ENCODE assay signal across 24 cellular contexts in genomic region chrX:148416142-148416541, GRCh38.
A peak's percentile ranks its signal among the peaks of the same experiment; 100 is the strongest.
DNase-seq lines count a peak whose midpoint lies in the region; ATAC-seq lines count a peak whose summit lies in the region.
"Had no signal": no experiment of that assay in that cellular context is flagged by ENCODE, and none has a peak within 500 bp of the region (broad histone marks: within the 10 kb centered on the region; RNA-seq: fewer than 3 reads in every experiment).

No MANE protein-coding gene starts in this region.

- DNase-seq in CD1c-positive myeloid dendritic cell (ENCODE audit: extremely low spot score), result peak; percentile 66
- peak; percentile 83 for DNase-seq in NOMO-1 treated with DMSO at 0.1 percent for 48 hours (lab: John Stamatoyannopoulos, UW; ENCODE audit: unreplicated experiment)
- DNase-seq in medulla oblongata (ENCODE audit: extremely low spot score), result peak; percentile 14
- DNase-seq in cerebellar nuclear complex (lab: John Stamatoyannopoulos, UW), result no peak
- DNase-seq in T-cell, result no peak
- no peak for DNase-seq in NK-92 treated with Interleukin-12 subunit alpha and Interleukin-12 subunit beta, amount 100 ng/mL, for 24 hours (lab: John Stamatoyannopoulos, UW)
- DNase-seq in HuH-7 (ENCODE audit: low spot score), result no peak
- DNase-seq: activated CD4-positive, alpha-beta T cell treated with anti-CD3 and anti-CD28 coated beads, Interleukin-2, amount 10 ng/mL, durations not matched to agents 24 days and 14 days; activated CD8-positive, alpha-beta memory T cell treated with anti-CD3 and anti-CD28 coated beads, Interleukin-2, amount 10 ng/mL, durations not matched to agents 7 days and 5 days; C1 segment of cervical spinal cord; heart left ventricle; mesendoderm; naive thymus-derived CD8-positive, alpha-beta T cell; NCI-H1048; NCI-H187 treated with DMSO at 0.1 percent for 48 hours; NCI-H2227 treated with DMSO at 0.1 percent for 48 hours; spleen; stimulated activated CD4-positive, alpha-beta T cell treated with anti-CD3 and anti-CD28 coated beads, Interleukin-4, amount 100 ng/mL, for 1 hour had no signal

- H3K36me3 Mint-ChIP-seq in T-cell, result no peaks in the 10 kb centered on the region
- H3K36me3 Mint-ChIP-seq: activated CD8-positive, alpha-beta memory T cell treated with anti-CD3 and anti-CD28 coated beads, Interleukin-2, amount 10 ng/mL, durations not matched to agents 7 days and 5 days; naive thymus-derived CD8-positive, alpha-beta T cell had no signal

- CTCF ChIA-PET in T-cell (lab: Charles Lee), result no interaction called here

- no peak overlapping the region for H3K4me3 Mint-ChIP-seq in T-cell
- H3K4me3 Mint-ChIP-seq: activated CD4-positive, alpha-beta T cell treated with anti-CD3 and anti-CD28 coated beads, Interleukin-2, amount 10 ng/mL, durations not matched to agents 24 days and 14 days; activated CD8-positive, alpha-beta memory T cell treated with anti-CD3 and anti-CD28 coated beads, Interleukin-2, amount 10 ng/mL, durations not matched to agents 7 days and 5 days; activated naive CD4-positive, alpha-beta T cell treated with anti-CD3 and anti-CD28 coated beads, Interleukin-2, amount 50 U/mL, for 24 hours; naive thymus-derived CD8-positive, alpha-beta T cell; stimulated activated naive CD8-positive, alpha-beta T cell treated with anti-CD3 and anti-CD28 coated beads, Interleukin-15, Interleukin-2, amounts not matched to agents 100 ng/mL and 50 ng/mL, for 24 hours; T-helper 1 cell treated with Interleukin-12 subunit alpha and Interleukin-12 subunit beta and Interleukin-4 antibody, amounts not matched to agents 30 μg/mL and 1 μg/mL, for 36 hours had no signal

- H3K9me3 Mint-ChIP-seq in T-cell, result no peaks in the 10 kb centered on the region
- H3K9me3 Mint-ChIP-seq: activated naive CD4-positive, alpha-beta T cell treated with anti-CD3 and anti-CD28 coated beads, Interleukin-2, amount 50 U/mL, for 24 hours; naive thymus-derived CD8-positive, alpha-beta T cell had no signal

- peaks cover 0 to 19% of the 10 kb centered on the region in 2 donors for H3K27me3 Mint-ChIP-seq in T-cell
- H3K27me3 Mint-ChIP-seq: activated CD4-positive, alpha-beta T cell treated with anti-CD3 and anti-CD28 coated beads, Interleukin-2, amount 10 ng/mL, durations not matched to agents 24 days and 14 days; activated naive CD4-positive, alpha-beta T cell treated with anti-CD3 and anti-CD28 coated beads, Interleukin-2, amount 50 U/mL, for 24 hours; naive thymus-derived CD8-positive, alpha-beta T cell; stimulated activated naive CD8-positive, alpha-beta T cell treated with anti-CD3 and anti-CD28 coated beads, Interleukin-15, Interleukin-2, amounts not matched to agents 100 ng/mL and 50 ng/mL, for 24 hours had no signal

- no peak overlapping the region for H3K27ac Mint-ChIP-seq in T-cell
- H3K27ac Mint-ChIP-seq: activated CD4-positive, alpha-beta T cell treated with anti-CD3 and anti-CD28 coated beads, Interleukin-2, amount 10 ng/mL, durations not matched to agents 24 days and 14 days; activated CD8-positive, alpha-beta memory T cell treated with anti-CD3 and anti-CD28 coated beads, Interleukin-2, amount 10 ng/mL, durations not matched to agents 7 days and 5 days; activated naive CD4-positive, alpha-beta T cell treated with anti-CD3 and anti-CD28 coated beads, Interleukin-2, amount 50 U/mL, for 24 hours; naive thymus-derived CD8-positive, alpha-beta T cell; stimulated activated naive CD8-positive, alpha-beta T cell treated with anti-CD3 and anti-CD28 coated beads, Interleukin-15, Interleukin-2, amounts not matched to agents 100 ng/mL and 50 ng/mL, for 24 hours; T-helper 1 cell treated with Interleukin-12 subunit alpha and Interleukin-12 subunit beta and Interleukin-4 antibody, amounts not matched to agents 30 μg/mL and 1 μg/mL, for 36 hours had no signal

- no peaks in the 10 kb centered on the region for H3K4me1 Mint-ChIP-seq in T-cell
- H3K4me1 Mint-ChIP-seq: activated CD8-positive, alpha-beta memory T cell treated with anti-CD3 and anti-CD28 coated beads, Interleukin-2, amount 10 ng/mL, durations not matched to agents 7 days and 5 days had no signal

- POLR2A ChIA-PET in T-cell (lab: Charles Lee), result no interaction called here

- ATAC-seq in HG02981 (IDR thresholded peaks at IDR 0.05; ENCODE audit: unreplicated experiment), result peak; percentile 73
- no peak for ATAC-seq in T-cell (replicated peaks in 1 of 4)
- ATAC-seq: activated CD8-positive, alpha-beta memory T cell treated with anti-CD3 and anti-CD28 coated beads, Interleukin-2, amount 10 ng/mL, durations not matched to agents 7 days and 5 days; heart left ventricle; K562; naive thymus-derived CD8-positive, alpha-beta T cell; Panc1 had no signal

Comparison
In these comparisons a context has a peak if more than half of its experiments do, and no peak if none do; other contexts are left out.
1. DNase-seq: peak in CD1c-positive myeloid dendritic cell (single experiment), NOMO-1 treated with DMSO at 0.1 percent for 48 hours (single experiment) and medulla oblongata (single experiment); none in cerebellar nuclear complex (0 of 2), T-cell (0 of 34), NK-92 treated with Interleukin-12 subunit alpha and Interleukin-12 subunit beta, amount 100 ng/mL, for 24 hours (single experiment) and HuH-7 (single experiment).